In genomic region chr16:30077656-30078055, GRCh38 we compare ENCODE assay signal across 7 cellular contexts. TPM values are rescaled to one million over a fixed set of nuclear protein-coding genes. Genes with fewer than 3 reads are reported as not detected.
DNase-seq lines count a peak whose midpoint lies in the region; ATAC-seq and TF ChIP-seq lines count a peak whose summit lies in the region.
"Had no signal": no experiment of that assay in that cellular context is flagged by ENCODE, and none has a peak within 500 bp of the region (broad histone marks: within the 10 kb centered on the region; RNA-seq: fewer than 3 reads in every experiment).

No MANE protein-coding gene starts in this region.

- no peaks in the 10 kb centered on the region for H3K9me2 ChIP-seq in GM23248 (ENCODE audit: insufficient read depth)

- H3K4me1 ChIP-seq in GM23248 (ENCODE audit: insufficient read depth) (peaks cover 17% of the 10 kb centered on the region), muscle layer of colon (ENCODE audit: insufficient read depth, low read length) (peaks cover 19% of the 10 kb centered on the region)

- peaks cover 30% of the 10 kb centered on the region for H3F3A ChIP-seq in GM23248 (ENCODE audit: insufficient read depth)

- H3K79me2 ChIP-seq in GM23248 (ENCODE audit: insufficient read depth): peaks cover 68% of the 10 kb centered on the region

- peak; percentile 78 for DNase-seq in GM23248
- DNase-seq in effector CD8-positive, alpha-beta T cell (lab: John Stamatoyannopoulos, UW): no peak

- peak overlapping the region; percentile 94 for H3K9ac ChIP-seq in GM23248
- peak overlapping the region; percentile 78 for H3K9ac ChIP-seq in muscle layer of colon (ENCODE audit: low read length)

- H4K20me1 ChIP-seq in GM23248 (ENCODE audit: insufficient read depth): no peaks in the 10 kb centered on the region

- H2AFZ ChIP-seq in GM23248: no peak overlapping the region

- TF ChIP-seq CTCF in WI38 (IDR thresholded peaks at IDR 0.05; ENCODE audit: low read depth, low read length): no peak

- no peaks in the 10 kb centered on the region for H3K27me3 ChIP-seq in GM23248 (replicated peaks; ENCODE audit: insufficient read depth)
- no peaks in the 10 kb centered on the region for H3K27me3 ChIP-seq in muscle layer of colon (ENCODE audit: control insufficient read depth in 1 of 2, insufficient read depth in 2 of 2, low read length in 2 of 2)

- peak overlapping the region; percentile 87 for H3K27ac ChIP-seq in GM23248
- no peak overlapping the region for H3K27ac ChIP-seq in muscle layer of colon (ENCODE audit: low read depth, low read length)

- H3K4me2 ChIP-seq in GM23248 (ENCODE audit: unreplicated experiment): peak overlapping the region; percentile 97

- in situ Hi-C loops in GM23248 (cut with MboI): no loop called here

- H3K36me3 ChIP-seq in GM23248 (ENCODE audit: low read depth) (peaks cover 27% of the 10 kb centered on the region; the same call in 1 of the 2 replicates), muscle layer of colon (ENCODE audit: insufficient read depth, low read length) (peaks cover 35% of the 10 kb centered on the region)

- H3K4me3 ChIP-seq in GM23248: peak overlapping the region; percentile 81
- peak overlapping the region; percentile 98 for H3K4me3 ChIP-seq in WI38 (ENCODE audit: low read depth, low read length)
- no peak overlapping the region for H3K4me3 ChIP-seq in muscle layer of colon (ENCODE audit: low read depth in 1 of 2, low read length in 2 of 2)

- ATAC-seq in GM18861 (IDR thresholded peaks at IDR 0.05; ENCODE audit: unreplicated experiment): no peak
- ATAC-seq in HG02798 (IDR thresholded peaks at IDR 0.05; ENCODE audit: poor library complexity, unreplicated experiment): no peak
- ATAC-seq: left lobe of liver had no signal

- H3K9me3 ChIP-seq in GM23248 (ENCODE audit: low read depth): no peaks in the 10 kb centered on the region
- H3K9me3 ChIP-seq in muscle layer of colon (ENCODE audit: low read length): no peaks in the 10 kb centered on the region

- 44 to 56% methylated on average over 6 of the region's 6 CpGs for WGBS in GM23248 (ENCODE audit: low coverage in 1 of 2, low lambda C conversion rate in 2 of 2, missing lambda C conversion rate in 2 of 2), 2 experiments

RNA-seq across cellular contexts. Expression of gene PPP4C, which starts 1.9 kb away (rescaled TPM):
- total RNA-seq in GM23248 (2014; rRNA removed; shearing (Covaris generic)): 135 and 168 TPM in 2 replicates
- 205 and 210 TPM in 2 replicates for polyA plus RNA-seq in GM23248 (2016; fragmentation: Nextera tagmentation; extraction: Ambion mirVana)

RNA-seq across cellular contexts. Expression of gene ALDOA, which starts 12.1 kb away (rescaled TPM):
- 1,441 and 1,602 TPM in 2 replicates for total RNA-seq in GM23248 (2014; rRNA removed; shearing (Covaris generic))
- 2,742 and 2,900 TPM in 2 replicates for polyA plus RNA-seq in GM23248 (2016; fragmentation: Nextera tagmentation; extraction: Ambion mirVana)

RNA-seq across cellular contexts. Expression of gene TBX6, which starts 14.1 kb away (rescaled TPM):
- total RNA-seq in GM23248 (2014; rRNA removed; shearing (Covaris generic)): 0.11 TPM in 1 of 2 replicates, not detected in the other
- 0.13 and 0.20 TPM in 2 replicates for polyA plus RNA-seq in GM23248 (2016; fragmentation: Nextera tagmentation; extraction: Ambion mirVana)

RNA-seq across cellular contexts. Expression of gene YPEL3, which starts 18.4 kb away (rescaled TPM):
- 62.6 and 100.0 TPM in 2 replicates for total RNA-seq in GM23248 (2014; rRNA removed; shearing (Covaris generic))
- 192 and 200 TPM in 2 replicates for polyA plus RNA-seq in GM23248 (2016; fragmentation: Nextera tagmentation; extraction: Ambion mirVana)

RNA-seq across cellular contexts. Expression of gene GDPD3, which starts 35.7 kb away (rescaled TPM):
- total RNA-seq in GM23248 (2014; rRNA removed; shearing (Covaris generic)): 0.22 TPM in 1 of 2 replicates, not detected in the other
- polyA plus RNA-seq in GM23248 (2016; fragmentation: Nextera tagmentation; extraction: Ambion mirVana): 1.1 and 1.2 TPM in 2 replicates

Comparison
In these comparisons a context has a peak if more than half of its experiments do, and no peak if none do; other contexts are left out.
1. H3K4me3 ChIP-seq: peak in GM23248 (single experiment) and WI38 (single experiment); none in muscle layer of colon (0 of 2).